24 cellular contexts compared by ENCODE assay signal in the genomic region with DNA sequence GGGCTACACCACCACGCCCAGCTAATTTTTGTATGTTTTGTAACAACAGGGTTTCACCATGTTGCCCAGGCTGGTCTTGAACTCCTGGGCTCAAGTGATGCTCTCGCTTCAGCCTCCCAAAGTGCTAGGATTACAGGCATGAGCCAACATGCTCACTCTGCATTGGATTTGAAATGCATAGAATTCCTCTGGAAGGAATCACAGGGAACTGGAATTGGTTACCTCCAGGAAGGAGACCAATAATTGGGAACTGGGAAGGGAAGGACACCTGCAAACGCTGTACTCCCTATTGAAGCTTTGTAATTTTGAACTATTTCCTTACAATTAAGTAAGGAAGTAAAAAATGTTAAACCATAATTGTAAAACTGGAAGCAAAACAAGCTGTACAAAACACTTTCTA. TPM values are rescaled to one million over a fixed set of nuclear protein-coding genes. Genes with fewer than 3 reads are reported as not detected.
A peak's percentile ranks its signal among the peaks of the same experiment; 100 is the strongest.
DNase-seq lines count a peak whose midpoint lies in the region; ATAC-seq and TF ChIP-seq lines count a peak whose summit lies in the region.
"Had no signal": no experiment of that assay in that cellular context is flagged by ENCODE, and none has a peak within 500 bp of the region (broad histone marks: within the 10 kb centered on the region; RNA-seq: fewer than 3 reads in every experiment).

No MANE protein-coding gene starts in this region.

- no peak for TF ChIP-seq CTCF in HEK293 (tag by site-specific recombination; IDR thresholded peaks at IDR 0.05)
- no peak for TF ChIP-seq CTCF in RWPE2 (IDR thresholded peaks at IDR 0.05; ENCODE audit: poor library complexity, severe bottlenecking)
- TF ChIP-seq CTCF in epithelial cell of esophagus (IDR thresholded peaks at IDR 0.05; ENCODE audit: insufficient read depth, low read depth, low read length, missing control alignments), result no peak
- no peak for TF ChIP-seq CTCF in foreskin fibroblast (IDR thresholded peaks at IDR 0.05; ENCODE audit: low read depth, low read length)

- H3K27ac ChIP-seq in HEK293 (ENCODE audit: extremely low read depth, low read depth, low read length) (no peak overlapping the region), RWPE2 (ENCODE audit: poor library complexity, severe bottlenecking) (no peak overlapping the region), aorta (ENCODE audit: low read depth in 1 of 2, low read length in 2 of 2) (no peak overlapping the region)
- H3K27ac ChIP-seq: BLaER1 had no signal

- intact Hi-C loops in aorta (cut with DNase I), result no loop called here

- DNase-seq in RWPE2 (ENCODE audit: low spot score) (peak; percentile 30), epithelial cell of esophagus (ENCODE audit: low read depth) (peak; percentile 49), foreskin fibroblast (no peak), cerebellar cortex (ENCODE audit: low spot score) (no peak), aorta (no peak)
- DNase-seq: 8988T; ACHN; BE2C; C1 segment of cervical spinal cord; CD4-positive, alpha-beta memory T cell; CD4-positive, CD25-positive, alpha-beta regulatory T cell; CD8-positive, alpha-beta memory T cell; COR-L47; DMS 273 treated with DMSO at 0.1 percent for 48 hours; DMS153; DMS53; DMS79; DND-41; EL; GDM1 had no signal

- no peaks in the 10 kb centered on the region for H3K27me3 ChIP-seq in RWPE2 (ENCODE audit: insufficient read depth, poor library complexity, severe bottlenecking)
- H3K27me3 ChIP-seq in aorta (ENCODE audit: control insufficient read depth in 1 of 2, insufficient read depth in 2 of 2, low read length in 1 of 2), result no peaks in the 10 kb centered on the region
- H3K27me3 ChIP-seq: BE2C, BLaER1 had no signal

- no peak overlapping the region for H3K4me3 ChIP-seq in HEK293 (ENCODE audit: low read depth, low read length)
- no peak overlapping the region for H3K4me3 ChIP-seq in RWPE2 (ENCODE audit: severe bottlenecking)
- no peak overlapping the region for H3K4me3 ChIP-seq in epithelial cell of esophagus (ENCODE audit: low read length)
- no peak overlapping the region for H3K4me3 ChIP-seq in foreskin fibroblast (ENCODE audit: low read depth in 1 of 2, low read length in 2 of 2)
- no peak overlapping the region for H3K4me3 ChIP-seq in aorta (ENCODE audit: low read length in 2 of 2)
- H3K4me3 ChIP-seq: BLaER1, GM12878 had no signal

- H3K36me3 ChIP-seq in HEK293 (ENCODE audit: control insufficient read depth in 2 of 2, insufficient read depth in 1 of 2, low read length in 2 of 2) (no peaks in the 10 kb centered on the region), RWPE2 (ENCODE audit: low read depth) (no peaks in the 10 kb centered on the region), aorta (ENCODE audit: control insufficient read depth in 1 of 2, insufficient read depth in 2 of 2, low read length in 1 of 2) (no peaks in the 10 kb centered on the region)
- H3K36me3 ChIP-seq: BE2C, BLaER1 had no signal

- peak; percentile 68 for ATAC-seq in RWPE2 (ENCODE audit: low read depth)
- ATAC-seq in HG03175 (IDR thresholded peaks at IDR 0.05; ENCODE audit: unreplicated experiment), result no peak
- ATAC-seq in aorta (ENCODE audit: low FRiP score), result no peak
- ATAC-seq: GM12878 had no signal

- CTCF ChIA-PET in HEK293 (lab: Yijun Ruan, JAX), result interaction anchor here (0.5 to 1.0 kb wide), 2 partner anchors 77 to 594 kb away, joined by 3 to 5 read pairs; no protein-coding TSS in a partner anchor

- no peaks in the 10 kb centered on the region for H3K9me3 ChIP-seq in HEK293 (ENCODE audit: control insufficient read depth, insufficient read depth, low read depth, low read length)
- H3K9me3 ChIP-seq in RWPE2 (ENCODE audit: severe bottlenecking), result no peaks in the 10 kb centered on the region
- no peaks in the 10 kb centered on the region for H3K9me3 ChIP-seq in aorta (ENCODE audit: control insufficient read depth, low read length)
- H3K9me3 ChIP-seq: BE2C, BLaER1 had no signal

- H3K4me1 ChIP-seq in HEK293 (ENCODE audit: control insufficient read depth, insufficient read depth, low read length) (no peaks in the 10 kb centered on the region), RWPE2 (ENCODE audit: insufficient read depth, poor library complexity, severe bottlenecking) (peaks cover 10% of the 10 kb centered on the region), aorta (ENCODE audit: control insufficient read depth in 1 of 2, insufficient read depth in 2 of 2, low read length in 2 of 2) (no peaks in the 10 kb centered on the region)
- H3K4me1 ChIP-seq: BE2C, BLaER1 had no signal

- POLR2A ChIA-PET in HEK293 (lab: Yijun Ruan, JAX), result no interaction called here

- 81 to 89% methylated on average over 3 of the region's 3 CpGs for WGBS in aorta, 2 donors

TF ChIP-seq in HEK293, 187 proteins besides CTCF, POLR2A, EP300 and RAD21:
- TF ChIP-seq IKZF3 (tag by site-specific recombination; IDR thresholded peaks at IDR 0.05) (0 out of 2 replicates have a peak, but pooled peaks have one; percentile 19), ZNF660 (tag by site-specific recombination; IDR thresholded peaks at IDR 0.05) (no peak), ZNF354C (tag by site-specific recombination; IDR thresholded peaks at IDR 0.05; ENCODE audit: borderline replicate concordance, low read depth) (no peak), ZNF529 (tag by site-specific recombination; IDR thresholded peaks at IDR 0.05; ENCODE audit: insufficient replicate concordance) (no peak), ZNF747 (tag by site-specific recombination; IDR thresholded peaks at IDR 0.05) (no peak), ZNF561 (tag by site-specific recombination; IDR thresholded peaks at IDR 0.05; ENCODE audit: borderline replicate concordance) (no peak), ZNF311 (tag by site-specific recombination; IDR thresholded peaks at IDR 0.05; ENCODE audit: borderline replicate concordance) (no peak)
- TF ChIP-seq, protein P1, sequence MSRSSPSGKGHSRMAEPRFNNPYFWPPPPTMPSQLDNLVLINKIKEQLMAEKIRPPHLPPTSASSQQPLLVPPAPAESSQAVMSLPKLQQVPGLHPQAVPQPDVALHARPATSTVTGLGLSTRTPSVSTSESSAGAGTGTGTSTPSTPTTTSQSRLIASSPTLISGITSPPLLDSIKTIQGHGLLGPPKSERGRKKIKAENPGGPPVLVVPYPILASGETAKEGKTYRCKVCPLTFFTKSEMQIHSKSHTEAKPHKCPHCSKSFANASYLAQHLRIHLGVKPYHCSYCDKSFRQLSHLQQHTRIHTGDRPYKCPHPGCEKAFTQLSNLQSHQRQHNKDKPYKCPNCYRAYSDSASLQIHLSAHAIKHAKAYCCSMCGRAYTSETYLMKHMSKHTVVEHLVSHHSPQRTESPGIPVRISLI (tag by site-specific recombination; IDR thresholded peaks at IDR 0.05), result no peak

RNA-seq across cellular contexts. Expression of a gene that starts 12.3 kb away (rescaled TPM):
- 10 to 100 TPM; 12.9 to 29.7 TPM for total RNA-seq in aorta
- polyA plus RNA-seq in aorta, result 10 to 100 TPM; 11.3 to 28.3 TPM

RNA-seq across cellular contexts. Expression of a gene that starts 14.9 kb away (rescaled TPM):
- total RNA-seq in aorta, result 10 to 100 TPM; 10.1 to 11.0 TPM
- polyA plus RNA-seq in aorta, result 10 to 100 TPM in 1 of 2 donors, 1 to 10 TPM in 1; 6.5 to 17.3 TPM

Comparison
In these comparisons a context has a peak if more than half of its experiments do, and no peak if none do; other contexts are left out.
1. DNase-seq: peak in RWPE2 (single experiment) and epithelial cell of esophagus (single experiment); none in foreskin fibroblast (0 of 2), cerebellar cortex (single experiment) and aorta (0 of 2).